ENCODE assay signal across 8 cellular contexts in genomic region chr7:92754756-92755581, GRCh38.
DNase-seq lines count a peak whose midpoint lies in the region; ATAC-seq, FAIRE-seq and TF ChIP-seq lines count a peak whose summit lies in the region.

No MANE protein-coding gene starts in this region.

- no peak overlapping the region for H3K4me3 ChIP-seq in thymus (ENCODE audit: low read length)
- no peak overlapping the region for H3K4me3 ChIP-seq in thyroid gland (replicated peaks in 1 of 3)
- H3K4me3 ChIP-seq in kidney (ENCODE audit: low read length in 2 of 2) = no peak overlapping the region

- intact Hi-C loops in Right ventricle myocardium inferior (cut with DNase I) (no loop called here), cardiac septum (cut with DNase I) (no loop called here), thyroid gland (cut with DNase I) (no loop called here), kidney (cut with DNase I) (no loop called here)

- no peak for TF ChIP-seq CTCF in foreskin keratinocyte (conservative IDR thresholded peaks at IDR 0.05)
- no peak for TF ChIP-seq CTCF in thyroid gland (IDR thresholded peaks at IDR 0.05)
- no peak for TF ChIP-seq CTCF in kidney (IDR thresholded peaks at IDR 0.05; ENCODE audit: borderline replicate concordance, extremely low read depth, insufficient read depth)

- DNase-seq in Right ventricle myocardium inferior (ENCODE audit: missing footprints) = peak; percentile 50
- no peak for DNase-seq in cardiac septum (ENCODE audit: low spot score)
- DNase-seq in NOMO-1 (lab: John Stamatoyannopoulos, UW; ENCODE audit: unreplicated experiment in 2 of 2) = peak; percentile 99 to 100
- no peak for DNase-seq in foreskin keratinocyte
- no peak for DNase-seq in thyroid gland
- no peak for DNase-seq in kidney
- DNase-seq in mesenteric fat pad (ENCODE audit: low spot score) = no peak

- H3K27me3 ChIP-seq in foreskin keratinocyte (no peaks in the 10 kb centered on the region), thymus (ENCODE audit: control insufficient read depth, insufficient read depth) (no peaks in the 10 kb centered on the region), thyroid gland (no peaks in the 10 kb centered on the region)

- H3K27ac ChIP-seq in foreskin keratinocyte (peak overlapping the region; percentile 92), thymus (ENCODE audit: low read depth) (peak overlapping the region; percentile 11), thyroid gland (no peak overlapping the region), kidney (ENCODE audit: low read depth in 2 of 2, low read length in 2 of 2) (no peak overlapping the region)

- no peak for TF ChIP-seq POLR2A in thyroid gland (IDR thresholded peaks at IDR 0.05)

- no peak for FAIRE-seq in kidney (lab: Jason Lieb, UNC)

- H3K4me1 ChIP-seq in foreskin keratinocyte = peaks cover 31% of the 10 kb centered on the region
- peaks cover 18% of the 10 kb centered on the region for H3K4me1 ChIP-seq in thymus (ENCODE audit: control insufficient read depth, insufficient read depth, low read length)
- H3K4me1 ChIP-seq in thyroid gland = peaks cover 0 to 8% of the 10 kb centered on the region in 2 donors
- peaks cover 0 to 7% of the 10 kb centered on the region in 2 donors for H3K4me1 ChIP-seq in kidney (ENCODE audit: control insufficient read depth in 1 of 2, insufficient read depth in 1 of 2, low read depth in 1 of 2, low read length in 2 of 2)

- peak; percentile 74 for ATAC-seq in Right ventricle myocardium inferior
- no peak for ATAC-seq in foreskin keratinocyte

- 7% methylated on average over 11 of the region's 11 CpGs for WGBS in thymus
- 74 to 84% methylated on average over 11 of the region's 11 CpGs for WGBS in thyroid gland, 2 donors

- H3K36me3 ChIP-seq in thymus (ENCODE audit: control insufficient read depth, insufficient read depth) (no peaks in the 10 kb centered on the region), thyroid gland (no peaks in the 10 kb centered on the region), kidney (ENCODE audit: control insufficient read depth in 1 of 2, insufficient read depth in 2 of 2, low read length in 2 of 2) (no peaks in the 10 kb centered on the region)

- H3K9me3 ChIP-seq in thymus (ENCODE audit: control insufficient read depth) = no peaks in the 10 kb centered on the region
- no peaks in the 10 kb centered on the region for H3K9me3 ChIP-seq in thyroid gland
- no peaks in the 10 kb centered on the region for H3K9me3 ChIP-seq in kidney (ENCODE audit: control insufficient read depth in 1 of 2, low read length in 2 of 2)

- H3K9ac ChIP-seq in kidney (ENCODE audit: low read length in 2 of 2) = no peak overlapping the region

Comparison
In these comparisons a context has a peak if more than half of its experiments do, and no peak if none do; other contexts are left out.
1. DNase-seq: peak in Right ventricle myocardium inferior (single experiment) and NOMO-1 (2 of 2); none in cardiac septum (single experiment), foreskin keratinocyte (0 of 2), thyroid gland (0 of 2), kidney (single experiment) and mesenteric fat pad (single experiment).
2. H3K27ac ChIP-seq: peak in foreskin keratinocyte (single experiment) and thymus (single experiment); none in thyroid gland (0 of 3) and kidney (0 of 2).